In genomic region chr1:216723274-216723780, GRCh38 we compare ENCODE assay signal across 8 cellular contexts. TPM values are rescaled to one million over a fixed set of nuclear protein-coding genes. Genes with fewer than 3 reads are reported as not detected.
DNase-seq lines count a peak whose midpoint lies in the region; ATAC-seq, FAIRE-seq and TF ChIP-seq lines count a peak whose summit lies in the region.

Gene ESRRG (minus strand): TSS chr1:216723429. CDS start chr1:216723299, 130 bp downstream.

- H3K27ac ChIP-seq in colonic mucosa (no peak within 1 kb of the TSS), mesenchymal stem cell (ENCODE audit: low read length, poor library complexity, severe bottlenecking) (no peak within 1 kb of the TSS)

- ATAC-seq in GM18861 (IDR thresholded peaks at IDR 0.05; ENCODE audit: unreplicated experiment), result no peak

- no peak within 1 kb of the TSS for H2BK12ac ChIP-seq in mesenchymal stem cell (ENCODE audit: low read length in 2 of 2)

- peaks cover 0 to 9% (median 2%) of the 10 kb centered on the region in 3 donors for H3K27me3 Mint-ChIP-seq in immature natural killer cell (ENCODE audit: low read depth in 3 of 3)

- DNase-seq in ELR (ENCODE audit: low read depth) (peak; percentile 40), NCI-H2171 treated with DMSO at 0.1 percent for 48 hours (lab: John Stamatoyannopoulos, UW) (peak; percentile 97), colonic mucosa (peak; percentile 49), mesenchymal stem cell (peak; percentile 46), urothelium cell line (ENCODE audit: low spot score) (peak; percentile 62), LoVo (ENCODE audit: low spot score) (no peak), immature natural killer cell (no peak)

- H3K36me3 ChIP-seq in colonic mucosa (no peaks in the 10 kb centered on the region), mesenchymal stem cell (ENCODE audit: control insufficient read depth in 1 of 2, insufficient read depth in 2 of 2, low read depth in 1 of 2, low read length in 2 of 2) (no peaks in the 10 kb centered on the region)

- H4K91ac ChIP-seq in mesenchymal stem cell (ENCODE audit: low read length), result no peak within 1 kb of the TSS

- H3K4me1 ChIP-seq in colonic mucosa, result no peaks in the 10 kb centered on the region
- H3K4me1 ChIP-seq in mesenchymal stem cell (ENCODE audit: control insufficient read depth, insufficient read depth, low read depth, low read length), result no peaks in the 10 kb centered on the region

- no peak within 1 kb of the TSS for H3K4ac ChIP-seq in mesenchymal stem cell (ENCODE audit: low read depth in 1 of 2, low read length in 2 of 2)

- no peaks in the 10 kb centered on the region for H3K36me3 Mint-ChIP-seq in immature natural killer cell

- H3K4me3 ChIP-seq in colonic mucosa (peak within 1 kb of the TSS; percentile 28), mesenchymal stem cell (ENCODE audit: insufficient read depth in 1 of 2, low read depth in 1 of 2, low read length in 2 of 2) (peak within 1 kb of the TSS; percentile 45 to 73)

- no peak for TF ChIP-seq CTCF in colonic mucosa (IDR thresholded peaks at IDR 0.05)

- intact Hi-C loops in colonic mucosa (cut with DNase I), result no loop called here

- H3K4me3 Mint-ChIP-seq in immature natural killer cell, result no peak within 1 kb of the TSS

- peaks cover 0 to 12% (median 4%) of the 10 kb centered on the region in 6 donors for H3K9me3 Mint-ChIP-seq in immature natural killer cell

- H2AFZ ChIP-seq in mesenchymal stem cell (ENCODE audit: low read depth, low read length), result no peak within 1 kb of the TSS

- no peak within 1 kb of the TSS for H3K27ac Mint-ChIP-seq in immature natural killer cell

- H3K9me3 ChIP-seq in colonic mucosa (no peaks in the 10 kb centered on the region), mesenchymal stem cell (ENCODE audit: control insufficient read depth, low read length) (no peaks in the 10 kb centered on the region)

- H3K9ac ChIP-seq in colonic mucosa (ENCODE audit: low read depth in 2 of 2, low read length in 2 of 2), result no peak within 1 kb of the TSS
- peak within 1 kb of the TSS; percentile 58 for H3K9ac ChIP-seq in mesenchymal stem cell (ENCODE audit: low read length)

- no peak within 1 kb of the TSS for H4K8ac ChIP-seq in mesenchymal stem cell (ENCODE audit: low read length)

- H3K79me1 ChIP-seq in mesenchymal stem cell (replicated peaks; ENCODE audit: low read length, poor library complexity, severe bottlenecking), result no peaks in the 10 kb centered on the region

- no peak within 1 kb of the TSS for H2BK15ac ChIP-seq in mesenchymal stem cell (ENCODE audit: low read depth, poor library complexity, severe bottlenecking)

- FAIRE-seq in urothelium cell line (lab: Jason Lieb, UNC), result no peak

- H3K18ac ChIP-seq in mesenchymal stem cell (ENCODE audit: low read depth in 1 of 2, low read length in 2 of 2), result peak within 1 kb of the TSS in 1 of 2 experiments; percentile 48

- H3K27me3 ChIP-seq in colonic mucosa, result no peaks in the 10 kb centered on the region
- peaks cover 11 to 44% of the 10 kb centered on the region in 2 experiments for H3K27me3 ChIP-seq in mesenchymal stem cell (ENCODE audit: control insufficient read depth in 1 of 2, insufficient read depth in 1 of 2, low read length in 2 of 2)

- no peak within 1 kb of the TSS for H2BK120ac ChIP-seq in mesenchymal stem cell (ENCODE audit: low read depth, low read length)

- no peak within 1 kb of the TSS for H2AK5ac ChIP-seq in mesenchymal stem cell (ENCODE audit: low read length, severe bottlenecking)

- no peaks in the 10 kb centered on the region for H3K4me1 Mint-ChIP-seq in immature natural killer cell

- H3K23ac ChIP-seq in mesenchymal stem cell (ENCODE audit: low read length in 2 of 2), result no peak within 1 kb of the TSS

- 0% methylated on average over 11 of the region's 17 CpGs for WGBS in mesenchymal stem cell

- H3K14ac ChIP-seq in mesenchymal stem cell (ENCODE audit: low read length in 2 of 2), result no peak within 1 kb of the TSS

- H2BK5ac ChIP-seq in mesenchymal stem cell (ENCODE audit: low read depth, low read length, poor library complexity, severe bottlenecking), result no peak within 1 kb of the TSS

- peak within 1 kb of the TSS; percentile 93 for H3K4me2 ChIP-seq in mesenchymal stem cell (ENCODE audit: low read length, poor library complexity, severe bottlenecking)

RNA-seq across cellular contexts. Expression of gene ESRRG, which starts in this region (rescaled TPM):
- total RNA-seq in colonic mucosa, result under 1 TPM; 0.10 to 0.27 TPM
- 0.44 TPM for polyA plus RNA-seq in mesenchymal stem cell (2013, experiment 1 of 2)
- 0.55 TPM for polyA plus RNA-seq in mesenchymal stem cell (2013, experiment 2 of 2)
- not detected for polyA plus RNA-seq in immature natural killer cell

Comparison
In these comparisons a context has a peak if more than half of its experiments do, and no peak if none do; other contexts are left out.
1. Peak in DNase-seq and H3K4me3 ChIP-seq in colonic mucosa; RNA of the gene not detected or under 1 TPM.
2. DNase-seq: peak in ELR (single experiment), NCI-H2171 treated with DMSO at 0.1 percent for 48 hours (single experiment), mesenchymal stem cell (single experiment) and urothelium cell line (single experiment); none in LoVo (single experiment) and immature natural killer cell (0 of 3).